1 cellular context compared by ENCODE assay signal in the genomic region with DNA sequence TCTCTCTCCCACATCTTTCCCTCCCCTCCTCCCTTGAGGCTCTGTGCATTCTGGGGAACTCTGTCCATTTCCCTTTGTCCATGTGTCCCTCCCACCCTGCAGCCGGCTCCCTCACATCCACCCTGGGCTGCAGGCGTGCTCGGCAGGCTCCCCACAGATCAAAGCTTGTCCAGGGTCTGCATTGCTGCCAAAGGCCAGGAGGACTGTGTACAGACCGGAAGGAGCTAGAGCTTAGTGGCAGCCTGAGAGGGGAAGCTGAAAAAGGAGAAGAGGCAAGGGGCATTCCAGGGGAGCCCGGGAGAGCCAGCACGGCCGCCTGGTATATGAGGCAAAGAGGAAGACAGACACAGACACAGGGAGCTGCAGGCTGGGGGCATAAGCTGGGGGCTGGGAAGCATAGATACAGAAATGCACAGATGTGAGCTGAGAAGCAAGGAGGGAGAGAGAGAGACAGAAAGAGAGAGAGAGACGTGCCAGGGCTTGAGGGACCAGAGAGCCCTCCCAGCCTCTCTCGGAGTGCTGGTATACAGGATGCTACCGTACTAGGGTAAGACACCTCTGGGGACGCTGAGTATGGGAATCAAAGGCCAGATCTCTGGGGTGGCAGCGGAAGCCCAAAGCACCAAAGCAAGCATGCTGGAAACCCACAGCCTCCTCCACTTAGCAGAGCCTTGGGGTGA.
TF ChIP-seq lines count a peak whose summit lies in the region.

No MANE protein-coding gene starts in this region.

TF ChIP-seq in K562, 482 proteins besides CTCF, POLR2A, EP300 and RAD21:
- TF ChIP-seq KLF6 (CRISPR knock-in tag; IDR thresholded peaks at IDR 0.05; ENCODE audit: borderline replicate concordance) (no peak), TEAD4 (IDR thresholded peaks at IDR 0.05; ENCODE audit: low read length) (no peak), TEAD4 (CRISPR knock-in tag; IDR thresholded peaks at IDR 0.05; ENCODE audit: borderline replicate concordance) (no peak), CREBBP (IDR thresholded peaks at IDR 0.05; ENCODE audit: low read depth, low read length) (no peak), ZNF263 (CRISPR knock-in tag; IDR thresholded peaks at IDR 0.05; ENCODE audit: borderline replicate concordance) (no peak), USF2 (CRISPR knock-in tag; IDR thresholded peaks at IDR 0.05) (no peak), SIX5 (IDR thresholded peaks at IDR 0.05; ENCODE audit: borderline replicate concordance in 1 of 2, insufficient read depth in 1 of 2, low read depth in 1 of 2, low read length in 2 of 2) (no peak), HBP1 (CRISPR knock-in tag; IDR thresholded peaks at IDR 0.05) (no peak), HLTF (IDR thresholded peaks at IDR 0.05) (no peak), NR4A1 (CRISPR knock-in tag; IDR thresholded peaks at IDR 0.05) (no peak), NR4A1 (tag; IDR thresholded peaks at IDR 0.05) (no peak), XRCC5 (IDR thresholded peaks at IDR 0.05; ENCODE audit: low read depth, low read length) (no peak)
- TF ChIP-seq, protein P1, sequence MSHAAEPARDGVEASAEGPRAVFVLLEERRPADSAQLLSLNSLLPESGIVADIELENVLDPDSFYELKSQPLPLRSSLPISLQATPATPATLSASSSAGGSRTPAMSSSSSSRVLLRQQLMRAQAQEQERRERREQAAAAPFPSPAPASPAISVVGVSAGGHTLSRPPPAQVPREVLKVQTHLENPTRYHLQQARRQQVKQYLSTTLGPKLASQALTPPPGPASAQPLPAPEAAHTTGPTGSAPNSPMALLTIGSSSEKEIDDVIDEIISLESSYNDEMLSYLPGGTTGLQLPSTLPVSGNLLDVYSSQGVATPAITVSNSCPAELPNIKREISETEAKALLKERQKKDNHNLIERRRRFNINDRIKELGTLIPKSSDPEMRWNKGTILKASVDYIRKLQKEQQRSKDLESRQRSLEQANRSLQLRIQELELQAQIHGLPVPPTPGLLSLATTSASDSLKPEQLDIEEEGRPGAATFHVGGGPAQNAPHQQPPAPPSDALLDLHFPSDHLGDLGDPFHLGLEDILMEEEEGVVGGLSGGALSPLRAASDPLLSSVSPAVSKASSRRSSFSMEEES (CRISPR knock-in tag; IDR thresholded peaks at IDR 0.05) = no peak
